ENCODE assay signal across 9 cellular contexts in genomic region chrX:123424546-123424945, GRCh38.
DNase-seq lines count a peak whose midpoint lies in the region; ATAC-seq and TF ChIP-seq lines count a peak whose summit lies in the region.
"Had no signal": no experiment of that assay in that cellular context is flagged by ENCODE, and none has a peak within 500 bp of the region (broad histone marks: within the 10 kb centered on the region; RNA-seq: fewer than 3 reads in every experiment).

No MANE protein-coding gene starts in this region.

- H3K4me3 ChIP-seq in osteoblast (ENCODE audit: insufficient read depth, low read length): no peak overlapping the region

- H4K20me1 ChIP-seq in osteoblast (ENCODE audit: insufficient read depth, low read length): no peaks in the 10 kb centered on the region

- peaks cover 20% of the 10 kb centered on the region for H3K4me1 ChIP-seq in osteoblast (ENCODE audit: insufficient read depth, low read length)

- no peaks in the 10 kb centered on the region for H3K9me3 Mint-ChIP-seq in naive thymus-derived CD8-positive, alpha-beta T cell
- no peaks in the 10 kb centered on the region for H3K9me3 Mint-ChIP-seq in activated naive CD8-positive, alpha-beta T cell treated with anti-CD3 and anti-CD28 coated beads for 36 hours

- H3K4me2 ChIP-seq in osteoblast (ENCODE audit: insufficient read depth, low read length): peak overlapping the region; percentile 12

- TF ChIP-seq CTCF in osteoblast (IDR thresholded peaks at IDR 0.05; ENCODE audit: extremely low read depth, low read depth, low read length): no peak

- H3K36me3 ChIP-seq in osteoblast (ENCODE audit: insufficient read depth, low read length): no peaks in the 10 kb centered on the region

- no peak overlapping the region for H3K27ac Mint-ChIP-seq in naive thymus-derived CD8-positive, alpha-beta T cell
- no peak overlapping the region for H3K27ac Mint-ChIP-seq in activated naive CD8-positive, alpha-beta T cell treated with anti-CD3 and anti-CD28 coated beads for 36 hours

- no peak overlapping the region for H2AFZ ChIP-seq in osteoblast (ENCODE audit: low read length)

- H3K27ac ChIP-seq in osteoblast (ENCODE audit: low read depth, low read length): peak overlapping the region; percentile 32

- H3K27me3 ChIP-seq in osteoblast (ENCODE audit: insufficient read depth, low read length): no peaks in the 10 kb centered on the region

- peak; percentile 95 for ATAC-seq in GM18870 (IDR thresholded peaks at IDR 0.05; ENCODE audit: unreplicated experiment)
- ATAC-seq in HG02678 (IDR thresholded peaks at IDR 0.05; ENCODE audit: unreplicated experiment): peak; percentile 88
- ATAC-seq in naive thymus-derived CD8-positive, alpha-beta T cell: no peak

- POLR2A ChIA-PET in naive thymus-derived CD8-positive, alpha-beta T cell (lab: Charles Lee): no interaction called here

- DNase-seq in OCI-M1 (lab: John Stamatoyannopoulos, UW) (peak; percentile 15), osteoblast (ENCODE audit: insufficient read length, low spot score, missing footprints) (no peak), NCI-H1417 treated with DMSO at 0.1 percent for 48 hours (lab: John Stamatoyannopoulos, UW) (no peak)
- DNase-seq in activated CD8-positive, alpha-beta memory T cell treated with anti-CD3 and anti-CD28 coated beads for 24 hours: no peak
- DNase-seq in naive thymus-derived CD8-positive, alpha-beta T cell: no peak
- DNase-seq in activated naive CD8-positive, alpha-beta T cell treated with anti-CD3 and anti-CD28 coated beads for 36 hours: no peak
- DNase-seq: activated CD8-positive, alpha-beta memory T cell treated with anti-CD3 and anti-CD28 coated beads, Interleukin-2, amount 50 U/mL, for 4 hours had no signal

- no peaks in the 10 kb centered on the region for H3K4me1 Mint-ChIP-seq in naive thymus-derived CD8-positive, alpha-beta T cell
- no peaks in the 10 kb centered on the region for H3K4me1 Mint-ChIP-seq in activated naive CD8-positive, alpha-beta T cell treated with anti-CD3 and anti-CD28 coated beads for 36 hours

- no peaks in the 10 kb centered on the region for H3K36me3 Mint-ChIP-seq in naive thymus-derived CD8-positive, alpha-beta T cell
- no peaks in the 10 kb centered on the region for H3K36me3 Mint-ChIP-seq in activated naive CD8-positive, alpha-beta T cell treated with anti-CD3 and anti-CD28 coated beads for 36 hours

- H3K4me3 Mint-ChIP-seq in naive thymus-derived CD8-positive, alpha-beta T cell: no peak overlapping the region
- H3K4me3 Mint-ChIP-seq in activated naive CD8-positive, alpha-beta T cell treated with anti-CD3 and anti-CD28 coated beads for 36 hours: no peak overlapping the region

- H3K27me3 Mint-ChIP-seq in naive thymus-derived CD8-positive, alpha-beta T cell: peaks cover 0 to 3% (median 0%) of the 10 kb centered on the region in 5 donors
- peaks cover 3% of the 10 kb centered on the region for H3K27me3 Mint-ChIP-seq in activated naive CD8-positive, alpha-beta T cell treated with anti-CD3 and anti-CD28 coated beads for 36 hours

- H3K79me2 ChIP-seq in osteoblast (ENCODE audit: insufficient read depth, low read length): no peaks in the 10 kb centered on the region

- no peaks in the 10 kb centered on the region for H3K9me3 ChIP-seq in osteoblast (ENCODE audit: low read depth, low read length)

Comparison
In these comparisons a context has a peak if more than half of its experiments do, and no peak if none do; other contexts are left out.
1. ATAC-seq: peak in GM18870 (single experiment) and HG02678 (single experiment); none in naive thymus-derived CD8-positive, alpha-beta T cell (0 of 2).